In the genomic region with DNA sequence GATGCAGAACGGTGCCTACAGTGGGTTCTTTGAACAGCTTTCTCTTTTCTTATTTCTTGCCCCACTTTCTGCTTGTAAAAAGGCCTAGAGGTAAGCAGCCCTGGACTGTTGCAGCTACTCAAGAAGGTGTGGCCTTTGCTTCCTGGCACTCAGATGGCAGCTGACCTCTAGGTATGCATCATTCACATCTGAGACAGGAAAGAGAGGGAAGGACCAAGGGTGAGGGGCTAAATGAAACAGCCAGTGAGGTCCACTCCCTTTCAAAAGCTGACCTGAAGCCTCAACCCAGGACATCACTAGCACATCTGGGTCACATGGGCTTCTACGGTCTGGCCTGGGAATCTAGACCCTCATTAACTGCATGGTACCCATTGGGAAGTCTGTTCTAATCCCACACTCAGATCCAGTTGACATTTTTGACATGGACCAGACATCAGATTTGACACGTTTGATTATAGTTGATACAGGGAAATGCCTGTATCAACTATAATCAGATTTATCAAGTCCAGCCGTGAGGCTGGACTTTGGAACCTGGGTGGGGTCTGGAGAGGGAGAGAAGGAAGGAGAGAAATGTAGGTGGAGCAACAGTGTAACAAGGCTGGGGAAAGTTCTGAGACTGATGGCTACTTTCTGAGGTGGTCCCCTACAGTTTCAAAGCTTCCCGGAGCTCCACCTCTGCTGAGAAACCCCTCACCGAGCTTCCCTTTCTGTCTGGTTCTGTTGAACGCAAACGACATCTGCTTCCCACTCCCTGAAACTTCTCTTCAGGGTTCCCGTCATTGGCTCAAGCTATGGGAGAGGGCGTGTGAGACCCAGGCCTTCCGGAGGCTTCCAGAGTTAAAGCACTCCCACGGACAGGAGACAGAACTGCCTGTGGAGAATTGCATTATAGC, we compare ENCODE assay signal across 15 cellular contexts.
DNase-seq lines count a peak whose midpoint lies in the region; ATAC-seq and TF ChIP-seq lines count a peak whose summit lies in the region.
"Had no signal": no experiment of that assay in that cellular context is flagged by ENCODE, and none has a peak within 500 bp of the region (broad histone marks: within the 10 kb centered on the region; RNA-seq: fewer than 3 reads in every experiment).

No MANE protein-coding gene starts in this region.

- in situ Hi-C loops in IMR-90 (cut with MboI; ENCODE audit: low sequenced_read_pairs), result no loop called here

- H3K36me3 ChIP-seq in IMR-90 (ENCODE audit: control insufficient read depth, insufficient read depth, low read length) (no peaks in the 10 kb centered on the region), mucosa of descending colon (ENCODE audit: low read depth) (no peaks in the 10 kb centered on the region), spleen (no peaks in the 10 kb centered on the region)
- H3K36me3 ChIP-seq: BLaER1 had no signal

- peak overlapping the region; percentile 90 for H2AFZ ChIP-seq in IMR-90 (replicated peaks; ENCODE audit: low read length, poor library complexity)

- peak overlapping the region; percentile 0; the same call in 1 of the 2 replicates for H3K9ac ChIP-seq in IMR-90 (ENCODE audit: low read depth, low read length)
- H3K9ac ChIP-seq: BLaER1 had no signal

- WGBS in IMR-90 (ENCODE audit: extremely low coverage in 2 of 2, insufficient read length in 1 of 2), 2 experiments, result no CpG with 5 or more reads among the region's 12 CpGs
- 77 to 89% (median 81%) methylated on average over 12 of the region's 12 CpGs for WGBS in spleen, 5 donors

- H3K9me1 ChIP-seq in IMR-90 (ENCODE audit: insufficient read depth, low read length), result peaks cover 19% of the 10 kb centered on the region

- peak overlapping the region; percentile 31; the same call in 1 of the 2 replicates for H3K56ac ChIP-seq in IMR-90 (ENCODE audit: extremely low read depth, insufficient read depth, low read length)

- peak overlapping the region; percentile 66 for H2BK5ac ChIP-seq in IMR-90 (ENCODE audit: low read depth, low read length, poor library complexity, severe bottlenecking)

- H3K79me1 ChIP-seq in IMR-90 (ENCODE audit: low read depth in 1 of 2, low read length in 2 of 2), result peaks cover 0 to 8% of the 10 kb centered on the region in 2 experiments; a peak in 2 of 4 replicates

- peak overlapping the region; percentile 16; the same call in 2 of the 3 replicates for H2BK15ac ChIP-seq in IMR-90 (ENCODE audit: low read depth, low read length)

- H4K5ac ChIP-seq in IMR-90 (ENCODE audit: low read depth, low read length), result peak overlapping the region; percentile 89

- TF ChIP-seq POLR2A in IMR-90 (IDR thresholded peaks at IDR 0.05; ENCODE audit: low read depth, low read length), result no peak
- no peak for TF ChIP-seq POLR2A in spleen (IDR thresholded peaks at IDR 0.05)

- peak overlapping the region; percentile 87 for H4K91ac ChIP-seq in IMR-90 (ENCODE audit: insufficient read depth, low read depth, low read length)

- H3K27me3 ChIP-seq in IMR-90 (ENCODE audit: control insufficient read depth, insufficient read depth, low read length) (no peaks in the 10 kb centered on the region), spleen (replicated peaks in 1 of 7) (no peaks in the 10 kb centered on the region)
- H3K27me3 ChIP-seq: BLaER1 had no signal

- peak overlapping the region; percentile 74 for H2BK120ac ChIP-seq in IMR-90 (ENCODE audit: low read depth, low read length)

- peak overlapping the region; percentile 59 for H3K23ac ChIP-seq in IMR-90 (ENCODE audit: low read depth, low read length)

- peak overlapping the region; percentile 82 for H3K18ac ChIP-seq in IMR-90 (ENCODE audit: low read depth, low read length)

- peak overlapping the region; percentile 76 for H2AK5ac ChIP-seq in IMR-90 (ENCODE audit: low read depth, low read length)

- H3K4ac ChIP-seq in IMR-90 (ENCODE audit: low read depth, low read length), result peak overlapping the region; percentile 73

- H3K4me1 ChIP-seq in IMR-90 (ENCODE audit: control insufficient read depth, insufficient read depth, low read length), result peaks cover 11% of the 10 kb centered on the region
- peaks cover 30% of the 10 kb centered on the region for H3K4me1 ChIP-seq in mucosa of descending colon (ENCODE audit: low read depth)
- H3K4me1 ChIP-seq in spleen, result peaks cover 0 to 29% (median 11%) of the 10 kb centered on the region in 6 donors

- POLR2A ChIA-PET in IMR-90 (lab: Charles Lee; ENCODE audit: unreplicated experiment), result no interaction called here

- CTCF ChIA-PET in IMR-90 (lab: Yijun Ruan, JAX), result no interaction called here

- peak; percentile 38 for DNase-seq in IMR-90
- DNase-seq in coronary artery (ENCODE audit: low spot score), result peak; percentile 65
- DNase-seq in mucosa of descending colon, result peak; percentile 86 to 92 (median 87)
- DNase-seq in spleen, result no peak
- DNase-seq: activated CD8-positive, alpha-beta memory T cell treated with anti-CD3 and anti-CD28 coated beads, Interleukin-2, amount 10 ng/mL, durations not matched to agents 7 days and 5 days; KBM-7; naive thymus-derived CD4-positive, alpha-beta T cell; NCI-H187 treated with DMSO at 0.1 percent for 48 hours; NCI-H774; stimulated activated CD8-positive, alpha-beta memory T cell treated with anti-CD3 and anti-CD28 coated beads, Interleukin-4, amount 100 ng/mL, for 48 hours had no signal

- H2BK20ac ChIP-seq in IMR-90 (ENCODE audit: low read depth, low read length), result peak overlapping the region; percentile 85

- peak overlapping the region; percentile 13 for H3K4me2 ChIP-seq in IMR-90 (ENCODE audit: low read depth, low read length)

- dilution Hi-C loops in IMR-90 (cut with HindIII; ENCODE audit: low sequenced_read_pairs, unreplicated experiment), result no loop called here

- H3K9me3 ChIP-seq in IMR-90 (ENCODE audit: control insufficient read depth, insufficient read depth, low read length) (no peaks in the 10 kb centered on the region), mucosa of descending colon (no peaks in the 10 kb centered on the region), spleen (no peaks in the 10 kb centered on the region)
- H3K9me3 ChIP-seq: BLaER1 had no signal

- H3K27ac ChIP-seq in IMR-90 (ENCODE audit: insufficient read depth, low read length) (peak overlapping the region; percentile 35; the same call in 1 of the 2 replicates), coronary artery (peak overlapping the region; percentile 59 to 84), spleen (peak overlapping the region in 6 of 8 donors; percentile 24 to 88 (median 80))
- H3K27ac ChIP-seq: BLaER1 had no signal

- no TSS peak for BruUV-seq in IMR-90 (replicated peaks; lab: Mats Ljungman, UMichigan)

- ATAC-seq in IMR-90 (ENCODE audit: low read depth) (peak; percentile 14), mucosa of descending colon (peak; percentile 86), GM19035 (IDR thresholded peaks at IDR 0.05; ENCODE audit: unreplicated experiment) (no peak), GM19395 (IDR thresholded peaks at IDR 0.05; ENCODE audit: unreplicated experiment) (no peak), GM19328 (IDR thresholded peaks at IDR 0.05; ENCODE audit: unreplicated experiment) (no peak), GM19351 (IDR thresholded peaks at IDR 0.05; ENCODE audit: unreplicated experiment) (no peak)
- ATAC-seq: activated CD8-positive, alpha-beta memory T cell treated with anti-CD3 and anti-CD28 coated beads, Interleukin-2, amount 10 ng/mL, durations not matched to agents 7 days and 5 days; naive thymus-derived CD4-positive, alpha-beta T cell had no signal

- TF ChIP-seq RAD21 in IMR-90 (IDR thresholded peaks at IDR 0.05; ENCODE audit: low read length), result no peak

- peak overlapping the region; percentile 32 to 91; a peak in 3 of 4 replicates for H4K8ac ChIP-seq in IMR-90 (ENCODE audit: low read depth in 2 of 2, low read length in 2 of 2)

- peak overlapping the region; percentile 77 for H2AK9ac ChIP-seq in IMR-90 (replicated peaks; ENCODE audit: low read depth, low read length, poor library complexity)

- no peaks in the 10 kb centered on the region for H4K20me1 ChIP-seq in IMR-90 (ENCODE audit: insufficient read depth, low read length)
- H4K20me1 ChIP-seq: BLaER1 had no signal

- H3K14ac ChIP-seq in IMR-90 (replicated peaks; ENCODE audit: low read depth, low read length), result peak overlapping the region; percentile 84

- TF ChIP-seq CTCF in IMR-90 (conservative IDR thresholded peaks at IDR 0.05; ENCODE audit: low read depth, low read length) (no peak), coronary artery (IDR thresholded peaks at IDR 0.05) (no peak), mucosa of descending colon (IDR thresholded peaks at IDR 0.05) (no peak), spleen (IDR thresholded peaks at IDR 0.05 in 8 of 11, conservative IDR thresholded peaks at IDR 0.05 in 3 of 11) (no peak)

- no peak overlapping the region for H3K4me3 ChIP-seq in IMR-90 (ENCODE audit: insufficient read depth, low read depth, low read length)
- H3K4me3 ChIP-seq in coronary artery, result peak overlapping the region; percentile 43
- no peak overlapping the region for H3K4me3 ChIP-seq in mucosa of descending colon
- H3K4me3 ChIP-seq in spleen, result no peak overlapping the region
- H3K4me3 ChIP-seq: BLaER1 had no signal

- intact Hi-C loops in IMR-90 (cut with micrococcal nuclease) (loop anchor here (2.0 kb wide), 1 partner anchor 31 kb away; no protein-coding TSS in a partner anchor), mucosa of descending colon (cut with DNase I, micrococcal nuclease) (loop anchor here in 1 of 2 donors (10.0 kb wide), 1 partner anchor 61 kb away; the partner anchor contains the start of gene ROCK2), spleen (cut with DNase I; ENCODE audit: low total_unique reads) (no loop called here)

TF ChIP-seq in IMR-90, 13 proteins besides CTCF, POLR2A, EP300 and RAD21:
- TF ChIP-seq, protein P1, sequence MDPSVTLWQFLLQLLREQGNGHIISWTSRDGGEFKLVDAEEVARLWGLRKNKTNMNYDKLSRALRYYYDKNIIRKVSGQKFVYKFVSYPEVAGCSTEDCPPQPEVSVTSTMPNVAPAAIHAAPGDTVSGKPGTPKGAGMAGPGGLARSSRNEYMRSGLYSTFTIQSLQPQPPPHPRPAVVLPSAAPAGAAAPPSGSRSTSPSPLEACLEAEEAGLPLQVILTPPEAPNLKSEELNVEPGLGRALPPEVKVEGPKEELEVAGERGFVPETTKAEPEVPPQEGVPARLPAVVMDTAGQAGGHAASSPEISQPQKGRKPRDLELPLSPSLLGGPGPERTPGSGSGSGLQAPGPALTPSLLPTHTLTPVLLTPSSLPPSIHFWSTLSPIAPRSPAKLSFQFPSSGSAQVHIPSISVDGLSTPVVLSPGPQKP (IDR thresholded peaks at IDR 0.05; ENCODE audit: borderline replicate concordance, low read depth, low read length), result no peak
- TF ChIP-seq RCOR1 (IDR thresholded peaks at IDR 0.05; ENCODE audit: insufficient replicate concordance, low read length), result no peak
- no peak for TF ChIP-seq RFX5 (IDR thresholded peaks at IDR 0.05; ENCODE audit: low read depth, low read length)
- no peak for TF ChIP-seq CEBPB (IDR thresholded peaks at IDR 0.05; ENCODE audit: low read depth, low read length)
- TF ChIP-seq USF2 (IDR thresholded peaks at IDR 0.05; ENCODE audit: low read depth, low read length), result no peak

Comparison
In these comparisons a context has a peak if more than half of its experiments do, and no peak if none do; other contexts are left out.
1. ATAC-seq: peak in IMR-90 (single experiment) and mucosa of descending colon (single experiment); none in GM19035 (single experiment), GM19395 (single experiment), GM19328 (single experiment) and GM19351 (single experiment).
2. Peak in every context shown above with its lines, with median percentiles within 50 percentile points of each other: H3K27ac ChIP-seq.